3 cellular contexts compared by ENCODE assay signal in the genomic region with DNA sequence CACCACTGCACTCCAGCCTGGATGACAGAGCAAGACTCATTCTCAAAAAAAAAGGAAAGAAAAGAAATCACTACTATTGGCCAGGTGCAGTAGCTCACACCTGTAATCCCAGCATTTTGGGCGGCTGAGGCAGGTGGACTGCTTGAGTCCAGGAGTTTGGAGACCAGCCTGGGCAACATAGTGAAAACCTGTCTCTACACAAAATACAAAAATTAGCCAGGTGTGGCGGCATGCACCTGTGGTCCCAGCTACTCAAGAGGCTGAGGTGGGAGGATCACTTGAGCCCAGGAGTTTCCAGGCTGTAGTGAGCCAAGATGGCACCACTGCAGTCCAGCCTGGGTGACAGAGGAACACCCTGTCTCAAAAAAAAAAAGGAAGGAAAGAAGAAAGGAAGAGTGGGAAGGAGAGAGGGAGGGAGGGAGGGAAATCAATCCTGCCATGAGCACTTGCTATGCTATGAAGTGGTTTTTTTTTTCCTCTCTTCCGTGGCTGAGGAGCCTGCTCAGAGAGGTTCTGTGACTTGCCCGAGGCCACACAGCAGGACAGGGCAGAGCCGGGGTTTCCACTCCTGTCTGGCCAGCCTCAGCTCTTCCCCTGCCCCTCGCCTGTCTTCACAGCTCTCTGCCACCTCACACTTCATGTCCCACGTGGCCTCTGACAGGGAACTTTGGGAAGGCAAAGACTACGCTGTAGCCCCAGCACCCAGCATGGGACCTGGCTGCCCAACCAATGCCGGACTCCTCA.
A peak's percentile ranks its signal among the peaks of the same experiment; 100 is the strongest.
TF ChIP-seq lines count a peak whose summit lies in the region.

No MANE protein-coding gene starts in this region.

TF ChIP-seq in A549, 52 proteins besides CTCF, POLR2A, EP300 and RAD21:
- no peak for TF ChIP-seq HOXB5 (CRISPR knock-in tag; IDR thresholded peaks at IDR 0.05)
- peak; percentile 50 for TF ChIP-seq ZFP36 (IDR thresholded peaks at IDR 0.05; ENCODE audit: borderline replicate concordance, partially characterized antibody)
- TF ChIP-seq, protein P1, sequence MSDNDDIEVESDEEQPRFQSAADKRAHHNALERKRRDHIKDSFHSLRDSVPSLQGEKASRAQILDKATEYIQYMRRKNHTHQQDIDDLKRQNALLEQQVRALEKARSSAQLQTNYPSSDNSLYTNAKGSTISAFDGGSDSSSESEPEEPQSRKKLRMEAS (IDR thresholded peaks at IDR 0.05): 0 out of 2 replicates have a peak, but pooled peaks have one; percentile 16

TF ChIP-seq in Ishikawa, 13 proteins besides CTCF, POLR2A, EP300 and RAD21:
- TF ChIP-seq TCF12 (IDR thresholded peaks at IDR 0.05; ENCODE audit: low read depth) (no peak), USF1 (IDR thresholded peaks at IDR 0.05) (no peak), YY1 (IDR thresholded peaks at IDR 0.05; ENCODE audit: low read depth) (no peak), EGR1 (IDR thresholded peaks at IDR 0.05) (no peak), CREB1 (IDR thresholded peaks at IDR 0.05; ENCODE audit: low read depth) (no peak)
- TF ChIP-seq, protein P1 (IDR thresholded peaks at IDR 0.05): peak; percentile 44; the same call in 1 of the 2 replicates

TF ChIP-seq in K562, 482 proteins besides CTCF, POLR2A, EP300 and RAD21:
- TF ChIP-seq RBM25 (IDR thresholded peaks at IDR 0.05; ENCODE audit: low read depth, low read length, severe bottlenecking) (peak; percentile 57), BCOR (IDR thresholded peaks at IDR 0.05) (peak; percentile 24; the same call in 1 of the 2 replicates), ZNF79 (CRISPR knock-in tag; IDR thresholded peaks at IDR 0.05; ENCODE audit: low read depth) (no peak), ZFP36 (IDR thresholded peaks at IDR 0.05; ENCODE audit: low read depth, low read length, partially characterized antibody) (peak; percentile 64)
